8 cellular contexts compared by ENCODE assay signal in genomic region chr4:38667005-38667771, GRCh38. TPM values are rescaled to one million over a fixed set of nuclear protein-coding genes. Genes with fewer than 3 reads are reported as not detected.
DNase-seq lines count a peak whose midpoint lies in the region; ATAC-seq and TF ChIP-seq lines count a peak whose summit lies in the region.

No MANE protein-coding gene starts in this region.

- H3K4me2 ChIP-seq in MM.1S (ENCODE audit: low read depth, low read length), result peak overlapping the region; percentile 82

- peaks cover 85% of the 10 kb centered on the region for H3K79me2 ChIP-seq in MM.1S (ENCODE audit: low read length)

- H3K9ac ChIP-seq in MM.1S (ENCODE audit: low read length), result peak overlapping the region; percentile 98
- H3K9ac ChIP-seq in adipocyte (ENCODE audit: low read length), result peak overlapping the region; percentile 85

- ATAC-seq in GM19023 (IDR thresholded peaks at IDR 0.05; ENCODE audit: unreplicated experiment) (no peak), HG03439 (IDR thresholded peaks at IDR 0.05; ENCODE audit: unreplicated experiment) (no peak)

- H3F3A ChIP-seq in MM.1S (ENCODE audit: insufficient read depth, low read length), result peaks cover 40% of the 10 kb centered on the region

- no peaks in the 10 kb centered on the region for H4K20me1 ChIP-seq in MM.1S (ENCODE audit: insufficient read depth, low read length)

- H2AFZ ChIP-seq in MM.1S (ENCODE audit: low read length) (no peak overlapping the region), neuron (ENCODE audit: low read depth, low read length) (no peak overlapping the region)

- TF ChIP-seq CTCF in MM.1S (IDR thresholded peaks at IDR 0.05; ENCODE audit: low read length), result no peak

- no peaks in the 10 kb centered on the region for H3K36me3 ChIP-seq in MM.1S (replicated peaks; ENCODE audit: insufficient read depth, low read length)
- H3K36me3 ChIP-seq in adipocyte (ENCODE audit: control insufficient read depth, insufficient read depth, low read length, severe bottlenecking), result no peaks in the 10 kb centered on the region
- H3K36me3 ChIP-seq in neuron (ENCODE audit: insufficient read depth, low read length), result no peaks in the 10 kb centered on the region

- no peaks in the 10 kb centered on the region for H3K9me2 ChIP-seq in MM.1S (replicated peaks; ENCODE audit: insufficient read depth, low read length)

- H3K9me3 ChIP-seq in MM.1S (replicated peaks; ENCODE audit: insufficient read depth, low read length) (no peaks in the 10 kb centered on the region), adipocyte (ENCODE audit: control insufficient read depth, low read length) (no peaks in the 10 kb centered on the region), neuron (ENCODE audit: low read length) (no peaks in the 10 kb centered on the region)

- peaks cover 43% of the 10 kb centered on the region for H3K4me1 ChIP-seq in MM.1S (ENCODE audit: low read length)
- H3K4me1 ChIP-seq in adipocyte (ENCODE audit: control insufficient read depth, insufficient read depth, low read length), result peaks cover 63% of the 10 kb centered on the region
- H3K4me1 ChIP-seq in neuron (ENCODE audit: insufficient read depth, low read length), result peaks cover 67% of the 10 kb centered on the region

- DNase-seq in MM.1S (peak; percentile 90), SIG-M5 treated with dmso at 0.1 percent for 504 hours (lab: John Stamatoyannopoulos, UW; ENCODE audit: unreplicated experiment) (peak; percentile 93), adipocyte (ENCODE audit: low read depth) (peak; percentile 97), glomerular endothelial cell (ENCODE audit: extremely low read depth, low read depth, low spot score) (peak; percentile 99)

- peak overlapping the region; percentile 70 for H3K4me3 ChIP-seq in GM08714 (ENCODE audit: low read length)
- H3K4me3 ChIP-seq in MM.1S (ENCODE audit: low read length), result peak overlapping the region; percentile 88
- H3K4me3 ChIP-seq in adipocyte (ENCODE audit: low read length), result peak overlapping the region; percentile 95
- peak overlapping the region; percentile 96 for H3K4me3 ChIP-seq in neuron (ENCODE audit: low read length)

- H3K27me3 ChIP-seq in MM.1S (replicated peaks; ENCODE audit: insufficient read depth, low read length), result no peaks in the 10 kb centered on the region
- no peaks in the 10 kb centered on the region for H3K27me3 ChIP-seq in adipocyte (replicated peaks; ENCODE audit: control insufficient read depth, insufficient read depth, low read length)
- H3K27me3 ChIP-seq in neuron (ENCODE audit: insufficient read depth, low read length), result no peaks in the 10 kb centered on the region

- peak overlapping the region; percentile 91 for H3K27ac ChIP-seq in MM.1S (ENCODE audit: low read length)

RNA-seq across cellular contexts. Expression of gene KLF3, which starts 3.2 kb away (rescaled TPM):
- total RNA-seq in glomerular endothelial cell, result 39.7 and 56.9 TPM in 2 replicates
